ENCODE assay signal across 11 cellular contexts in the genomic region with DNA sequence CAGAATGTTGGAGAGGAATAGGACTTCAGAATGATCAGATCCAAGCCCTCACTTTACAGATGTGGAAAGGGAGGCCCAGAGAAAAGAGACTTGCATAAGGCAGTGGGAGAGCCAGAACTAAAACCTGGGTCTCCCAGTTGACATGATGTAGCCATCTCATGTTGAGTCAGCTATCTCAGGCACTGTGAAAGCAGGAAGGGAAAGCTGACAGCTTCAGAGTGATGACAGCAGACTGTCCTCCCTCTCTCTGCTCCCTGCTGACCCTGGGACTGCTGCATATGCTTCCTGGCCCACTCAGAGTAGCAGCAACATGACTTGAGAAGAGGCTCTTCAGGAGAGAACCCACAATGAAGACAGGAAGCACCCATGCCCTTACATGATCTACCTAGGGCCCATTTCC.
A peak's percentile ranks its signal among the peaks of the same experiment; 100 is the strongest.
DNase-seq lines count a peak whose midpoint lies in the region; ATAC-seq lines count a peak whose summit lies in the region.
"Had no signal": no experiment of that assay in that cellular context is flagged by ENCODE, and none has a peak within 500 bp of the region (broad histone marks: within the 10 kb centered on the region; RNA-seq: fewer than 3 reads in every experiment).

No MANE protein-coding gene starts in this region.

- peak; percentile 79 for ATAC-seq in GM18517 (IDR thresholded peaks at IDR 0.05; ENCODE audit: unreplicated experiment)
- peak; percentile 92 for ATAC-seq in GM21390 (IDR thresholded peaks at IDR 0.05; ENCODE audit: unreplicated experiment)
- peak; percentile 80 for ATAC-seq in HG03139 (IDR thresholded peaks at IDR 0.05; ENCODE audit: unreplicated experiment)
- ATAC-seq: lower lobe of right lung had no signal

- peak; percentile 18 for DNase-seq in glomerular visceral epithelial cell (ENCODE audit: extremely low spot score)
- no peak for DNase-seq in cerebellar nuclear complex (lab: John Stamatoyannopoulos, UW)
- DNase-seq in NCI-H1092 (lab: John Stamatoyannopoulos, UW), result no peak
- DNase-seq in C1 segment of cervical spinal cord (lab: John Stamatoyannopoulos, UW), result no peak
- DNase-seq in effector CD4-positive, alpha-beta T cell, result no peak
- DNase-seq: activated CD8-positive, alpha-beta memory T cell treated with anti-CD3 and anti-CD28 coated beads, Interleukin-2, amount 50 U/mL, for 48 hours; DMS79 treated with DMSO at 0.1 percent for 48 hours; lower lobe of right lung had no signal
